Comparison of ENCODE assay signal across 30 cellular contexts in genomic region chr5:17308326-17309065, GRCh38.
"Had no signal": no experiment of that assay in that cellular context is flagged by ENCODE, and none has a peak within 500 bp of the region (broad histone marks: within the 10 kb centered on the region; RNA-seq: fewer than 3 reads in every experiment).

No MANE protein-coding gene starts in this region.

- FAIRE-seq: endothelial cell of umbilical vein had no signal

- H3K27ac Mint-ChIP-seq: activated CD4-positive, alpha-beta memory T cell treated with anti-CD3 and anti-CD28 coated beads, Interleukin-2, amount 10 ng/mL, durations not matched to agents 7 days and 5 days; activated CD4-positive, alpha-beta T cell treated with anti-CD3 and anti-CD28 coated beads, Interleukin-2, amount 10 ng/mL, durations not matched to agents 7 days and 5 days; activated naive CD4-positive, alpha-beta T cell treated with anti-CD3 and anti-CD28 coated beads, Interleukin-2, amount 10 ng/mL, durations not matched to agents 7 days and 5 days; activated naive CD8-positive, alpha-beta T cell treated with anti-CD3 and anti-CD28 coated beads, Interleukin-2, amount 10 ng/mL, durations not matched to agents 7 days and 5 days; activated T-cell treated with anti-CD3 and anti-CD28 coated beads, Interleukin-2, amount 50 U/mL, for 24 hours; brain; natural killer cell; neural progenitor cell had no signal

- H3K36me3 Mint-ChIP-seq: activated naive CD4-positive, alpha-beta T cell treated with anti-CD3 and anti-CD28 coated beads, Interleukin-2, amount 10 ng/mL, durations not matched to agents 7 days and 5 days; activated naive CD8-positive, alpha-beta T cell treated with anti-CD3 and anti-CD28 coated beads, Interleukin-2, amount 10 ng/mL, durations not matched to agents 7 days and 5 days; brain; natural killer cell; neural progenitor cell had no signal

- DNase-seq: activated CD4-positive, alpha-beta memory T cell treated with anti-CD3 and anti-CD28 coated beads, Interleukin-2, amount 10 ng/mL, durations not matched to agents 7 days and 5 days; activated CD4-positive, alpha-beta T cell treated with anti-CD3 and anti-CD28 coated beads, Interleukin-2, amount 10 ng/mL, durations not matched to agents 7 days and 5 days; activated CD4-positive, CD25-positive, alpha-beta regulatory T cell treated with anti-CD3 and anti-CD28 coated beads, Interleukin-2, amount 50 U/mL, for 72 hours; activated CD8-positive, alpha-beta memory T cell treated with anti-CD3 and anti-CD28 coated beads, Interleukin-2, amount 50 U/mL, for 48 hours; activated gamma-delta T cell; activated naive CD4-positive, alpha-beta T cell treated with anti-CD3 and anti-CD28 coated beads, Interleukin-2, amount 10 ng/mL, durations not matched to agents 7 days and 5 days; activated naive CD8-positive, alpha-beta T cell treated with anti-CD3 and anti-CD28 coated beads, Interleukin-2, amount 10 ng/mL, durations not matched to agents 7 days and 5 days; activated T-cell treated with anti-CD3 and anti-CD28 coated beads, Interleukin-2, amount 50 U/mL, for 24 hours; caudate nucleus; cortex of kidney; foreskin melanocyte; heart right ventricle; kidney glomerular epithelial cell; lower lobe of right lung; mesendoderm; natural killer cell; occipital lobe; psoas muscle; stimulated activated CD4-positive, alpha-beta T cell treated with anti-CD3 and anti-CD28 coated beads, Interleukin-1b, Interleukin-23, amount 100 ng/mL, for 48 hours; stimulated activated naive CD4-positive, alpha-beta T cell; T-helper 9 cell; tibial artery had no signal

- H3K9me3 ChIP-seq: ascending aorta, lower lobe of right lung, psoas muscle, suprapubic skin, tibial artery had no signal

- H3K4me3 Mint-ChIP-seq: activated CD4-positive, alpha-beta memory T cell treated with anti-CD3 and anti-CD28 coated beads, Interleukin-2, amount 10 ng/mL, durations not matched to agents 7 days and 5 days; activated CD4-positive, alpha-beta T cell treated with anti-CD3 and anti-CD28 coated beads, Interleukin-2, amount 10 ng/mL, durations not matched to agents 7 days and 5 days; activated naive CD4-positive, alpha-beta T cell treated with anti-CD3 and anti-CD28 coated beads, Interleukin-2, amount 10 ng/mL, durations not matched to agents 7 days and 5 days; activated naive CD8-positive, alpha-beta T cell treated with anti-CD3 and anti-CD28 coated beads, Interleukin-2, amount 10 ng/mL, durations not matched to agents 7 days and 5 days; activated T-cell treated with anti-CD3 and anti-CD28 coated beads, Interleukin-2, amount 50 U/mL, for 24 hours; brain; natural killer cell; neural progenitor cell had no signal

- H3K27ac ChIP-seq: ascending aorta, heart right ventricle, lower lobe of right lung, neural progenitor cell, parathyroid adenoma, psoas muscle, suprapubic skin, tibial artery had no signal

- H3K9me3 Mint-ChIP-seq: activated naive CD8-positive, alpha-beta T cell treated with anti-CD3 and anti-CD28 coated beads, Interleukin-2, amount 10 ng/mL, durations not matched to agents 7 days and 5 days; neural progenitor cell had no signal

- H3K4me2 ChIP-seq: neural progenitor cell, smooth muscle cell had no signal

- H3K79me2 ChIP-seq: parathyroid adenoma had no signal

- H3K27me3 Mint-ChIP-seq: activated CD4-positive, alpha-beta memory T cell treated with anti-CD3 and anti-CD28 coated beads, Interleukin-2, amount 10 ng/mL, durations not matched to agents 7 days and 5 days; activated CD4-positive, alpha-beta T cell treated with anti-CD3 and anti-CD28 coated beads, Interleukin-2, amount 10 ng/mL, durations not matched to agents 7 days and 5 days; activated naive CD4-positive, alpha-beta T cell treated with anti-CD3 and anti-CD28 coated beads, Interleukin-2, amount 10 ng/mL, durations not matched to agents 7 days and 5 days; activated naive CD8-positive, alpha-beta T cell treated with anti-CD3 and anti-CD28 coated beads, Interleukin-2, amount 10 ng/mL, durations not matched to agents 7 days and 5 days; activated T-cell treated with anti-CD3 and anti-CD28 coated beads, Interleukin-2, amount 50 U/mL, for 24 hours; brain had no signal

- H3K27me3 ChIP-seq: ascending aorta, neural progenitor cell, suprapubic skin, tibial artery had no signal

- ATAC-seq: heart right ventricle, left lobe of liver, lower lobe of right lung, natural killer cell, psoas muscle had no signal

- H3K4me1 ChIP-seq: lower lobe of right lung, parathyroid adenoma, psoas muscle had no signal

- H3K9ac ChIP-seq: neural progenitor cell, parathyroid adenoma had no signal

- H3K4me3 ChIP-seq: ascending aorta, heart right ventricle, lower lobe of right lung, neural progenitor cell, psoas muscle, smooth muscle cell, suprapubic skin, tibial artery had no signal

- H3K36me3 ChIP-seq: ascending aorta, heart right ventricle, lower lobe of right lung, neural progenitor cell, suprapubic skin, tibial artery had no signal

- H3K4me1 Mint-ChIP-seq: activated CD4-positive, alpha-beta memory T cell treated with anti-CD3 and anti-CD28 coated beads, Interleukin-2, amount 10 ng/mL, durations not matched to agents 7 days and 5 days; activated CD4-positive, alpha-beta T cell treated with anti-CD3 and anti-CD28 coated beads, Interleukin-2, amount 10 ng/mL, durations not matched to agents 7 days and 5 days; activated naive CD4-positive, alpha-beta T cell treated with anti-CD3 and anti-CD28 coated beads, Interleukin-2, amount 10 ng/mL, durations not matched to agents 7 days and 5 days; activated naive CD8-positive, alpha-beta T cell treated with anti-CD3 and anti-CD28 coated beads, Interleukin-2, amount 10 ng/mL, durations not matched to agents 7 days and 5 days; natural killer cell had no signal

- H2AFZ ChIP-seq: neural progenitor cell, parathyroid adenoma had no signal
